17 cellular contexts compared by ENCODE assay signal in the genomic region with DNA sequence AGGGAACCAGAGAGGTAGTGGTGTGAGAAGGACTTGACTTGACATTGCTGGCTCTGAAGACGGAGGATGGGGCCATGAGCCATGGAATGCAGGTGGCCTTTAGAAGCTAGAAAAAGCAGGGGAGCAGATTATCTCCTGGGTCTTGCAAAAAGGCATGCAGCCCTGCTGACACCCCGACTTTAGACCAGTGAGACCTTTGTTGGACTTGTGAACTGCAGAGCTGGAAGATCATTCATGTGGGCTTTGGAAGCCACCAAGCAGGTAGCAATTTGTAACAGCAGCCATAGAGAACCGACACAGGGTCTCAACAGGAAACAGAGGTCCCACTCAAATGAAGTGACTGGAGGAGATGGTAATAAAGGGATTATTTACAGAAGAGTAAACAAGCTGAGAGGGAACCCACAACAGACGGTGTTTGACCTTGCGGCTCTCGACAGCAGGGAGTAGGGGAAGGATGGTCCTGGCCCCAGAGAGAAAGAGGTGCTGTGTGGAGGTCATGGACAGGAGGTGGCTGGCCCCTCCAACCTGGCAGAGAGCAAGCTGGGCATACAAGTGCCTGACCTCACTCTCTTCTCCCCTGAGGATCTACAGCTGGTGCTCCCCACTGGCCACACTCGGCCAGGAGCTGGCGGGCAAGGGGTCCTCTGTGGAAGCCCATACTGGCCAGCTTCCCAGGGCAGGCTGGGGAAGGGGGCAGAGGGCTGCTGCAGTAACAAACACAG.
"Had no signal": no experiment of that assay in that cellular context is flagged by ENCODE, and none has a peak within 500 bp of the region (broad histone marks: within the 10 kb centered on the region; RNA-seq: fewer than 3 reads in every experiment).

No MANE protein-coding gene starts in this region.

- H3K27ac ChIP-seq: ascending aorta, breast epithelium, gastrocnemius medialis, ovary, upper lobe of left lung had no signal

- H3K27ac Mint-ChIP-seq: activated naive CD4-positive, alpha-beta T cell treated with anti-CD3 and anti-CD28 coated beads, Interleukin-2, amount 10 ng/mL, durations not matched to agents 7 days and 5 days; effector memory CD8-positive, alpha-beta T cell had no signal

- H3K4me3 Mint-ChIP-seq: activated naive CD4-positive, alpha-beta T cell treated with anti-CD3 and anti-CD28 coated beads, Interleukin-2, amount 10 ng/mL, durations not matched to agents 7 days and 5 days; effector memory CD8-positive, alpha-beta T cell had no signal

- H3K27me3 ChIP-seq: ascending aorta, breast epithelium, gastrocnemius medialis, heart right ventricle, ovary, upper lobe of left lung had no signal

- DNase-seq: activated CD4-positive, alpha-beta T cell treated with anti-CD3 and anti-CD28 coated beads for 1 hour; activated CD4-positive, alpha-beta T cell treated with anti-CD3 and anti-CD28 coated beads, Interleukin-2, amount 50 U/mL, for 4 hours; activated naive CD4-positive, alpha-beta T cell treated with anti-CD3 and anti-CD28 coated beads, Interleukin-2, amount 10 ng/mL, durations not matched to agents 7 days and 5 days; activated T-cell treated with anti-CD3 and anti-CD28 coated beads, Interleukin-2, amount 50 U/mL, for 1 hour; cerebellar nuclear complex; dermis blood vessel endothelial cell; effector memory CD8-positive, alpha-beta T cell; gastrocnemius medialis; heart right ventricle; mesendoderm; ovary; stimulated activated CD4-positive, alpha-beta T cell treated with anti-CD3 and anti-CD28 coated beads, Interleukin-4, amount 100 ng/mL, for 1 hour; stimulated activated naive CD4-positive, alpha-beta T cell; T-helper 9 cell had no signal

- H3K36me3 Mint-ChIP-seq: activated naive CD4-positive, alpha-beta T cell treated with anti-CD3 and anti-CD28 coated beads, Interleukin-2, amount 10 ng/mL, durations not matched to agents 7 days and 5 days had no signal

- H3K9me3 ChIP-seq: ascending aorta, breast epithelium, gastrocnemius medialis, ovary, upper lobe of left lung had no signal

- H3K4me1 ChIP-seq: breast epithelium, heart right ventricle had no signal

- H3K27me3 Mint-ChIP-seq: activated naive CD4-positive, alpha-beta T cell treated with anti-CD3 and anti-CD28 coated beads, Interleukin-2, amount 10 ng/mL, durations not matched to agents 7 days and 5 days had no signal

- H3K9me3 Mint-ChIP-seq: activated naive CD4-positive, alpha-beta T cell treated with anti-CD3 and anti-CD28 coated beads, Interleukin-2, amount 10 ng/mL, durations not matched to agents 7 days and 5 days; effector memory CD8-positive, alpha-beta T cell had no signal

- H3K36me3 ChIP-seq: ascending aorta, breast epithelium, gastrocnemius medialis, ovary, upper lobe of left lung had no signal

- ATAC-seq: effector memory CD8-positive, alpha-beta T cell; gastrocnemius medialis had no signal

- H3K4me3 ChIP-seq: ascending aorta, breast epithelium, gastrocnemius medialis, heart right ventricle, ovary, upper lobe of left lung had no signal
